ENCODE assay signal across 8 cellular contexts in the genomic region with DNA sequence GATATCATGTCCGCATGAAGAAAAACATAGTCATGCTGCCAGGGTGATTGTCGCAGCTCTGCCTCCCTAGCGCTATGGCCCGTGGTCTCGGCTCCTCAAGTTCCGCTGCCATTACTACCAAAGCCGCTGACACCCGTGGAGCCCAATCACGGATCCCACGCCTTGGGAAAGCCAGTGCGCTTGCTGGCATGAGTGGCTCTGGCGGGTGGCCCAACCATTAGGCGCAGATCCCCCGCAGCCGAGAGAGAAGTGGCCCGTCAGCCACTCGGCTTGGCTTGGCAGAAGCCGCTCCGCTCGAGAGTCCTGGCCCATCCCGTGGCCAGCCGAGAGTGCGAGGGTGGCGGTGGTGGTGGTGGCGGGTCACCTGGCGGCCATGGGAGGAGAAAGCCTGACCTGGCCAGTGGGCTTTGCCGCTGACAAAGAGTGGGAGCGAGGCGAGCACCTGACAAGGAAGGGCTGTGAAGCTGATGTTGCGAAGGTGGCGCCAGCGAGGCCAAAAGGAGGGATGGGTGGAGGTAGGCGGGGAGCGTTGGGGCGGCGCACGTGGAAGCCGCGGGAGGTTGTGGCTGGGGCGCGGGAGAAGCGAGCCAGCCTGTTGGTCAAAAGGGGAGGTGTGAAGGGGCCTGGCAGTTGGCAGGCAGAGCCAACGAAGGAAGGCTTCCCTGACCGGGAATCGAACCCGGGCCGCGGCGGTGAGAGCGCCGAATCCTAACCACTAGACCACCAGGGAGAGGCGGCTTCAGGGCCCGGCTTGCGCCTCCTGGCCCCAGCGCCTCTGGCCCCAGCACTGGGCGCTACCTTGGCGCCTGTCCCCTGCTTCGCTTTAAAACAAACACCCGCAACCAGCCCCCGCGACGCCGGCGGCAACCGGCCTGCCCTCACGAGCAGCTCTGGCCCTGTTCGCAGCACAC. TPM values are rescaled to one million over a fixed set of nuclear protein-coding genes. Genes with fewer than 3 reads are reported as not detected.
A peak's percentile ranks its signal among the peaks of the same experiment; 100 is the strongest.
DNase-seq lines count a peak whose midpoint lies in the region; ATAC-seq and TF ChIP-seq lines count a peak whose summit lies in the region.
"Not testable (repeated sequence)": the region's sequence is repeated elsewhere in the genome, so short reads cannot be mapped to it uniquely, and the experiment has no call there.

No MANE protein-coding gene starts in this region.

- CTCF ChIA-PET in A673 (lab: Charles Lee); IMR-90 (lab: Yijun Ruan, JAX): not testable (repeated sequence)

- not testable (repeated sequence) for H2BK5ac ChIP-seq in IMR-90 (ENCODE audit: low read depth, low read length, poor library complexity, severe bottlenecking)

- H3K4me3 Mint-ChIP-seq in activated T-cell treated with anti-CD3 and anti-CD28 coated beads, Interleukin-2, amount 50 U/mL, for 72 hours; glutamatergic neuron (ENCODE audit: unreplicated experiment): not testable (repeated sequence)

- not testable (repeated sequence) for H3K9me3 Mint-ChIP-seq in activated T-cell treated with anti-CD3 and anti-CD28 coated beads, Interleukin-2, amount 50 U/mL, for 72 hours; glutamatergic neuron (ENCODE audit: unreplicated experiment)

- H3K27ac Mint-ChIP-seq in activated T-cell treated with anti-CD3 and anti-CD28 coated beads, Interleukin-2, amount 50 U/mL, for 72 hours; glutamatergic neuron (ENCODE audit: unreplicated experiment): not testable (repeated sequence)

- H3K4me2 ChIP-seq in IMR-90 (ENCODE audit: low read depth, low read length) = not testable (repeated sequence)

- not testable (repeated sequence) for H2AK5ac ChIP-seq in IMR-90 (ENCODE audit: low read depth, low read length)

- not testable (repeated sequence) for H2AK9ac ChIP-seq in IMR-90 (replicated peaks; ENCODE audit: low read depth, low read length, poor library complexity)

- not testable (repeated sequence) for H4K5ac ChIP-seq in IMR-90 (ENCODE audit: low read depth, low read length)

- BruUV-seq in A673 (replicated peaks; lab: Mats Ljungman, UMichigan) = TSS peak; percentile 94
- BruUV-seq in IMR-90 (replicated peaks; lab: Mats Ljungman, UMichigan) = not testable (repeated sequence)

- not testable (repeated sequence) for H3K27ac ChIP-seq in A673 (ENCODE audit: low read depth, low read length, poor library complexity, severe bottlenecking); IMR-90 (ENCODE audit: insufficient read depth, low read length)

- H4K8ac ChIP-seq in IMR-90 (ENCODE audit: low read depth in 2 of 2, low read length in 2 of 2) = not testable (repeated sequence)

- not testable (repeated sequence) for H3K4me1 ChIP-seq in A673 (ENCODE audit: insufficient read depth, low read length, poor library complexity, severe bottlenecking); IMR-90 (ENCODE audit: control insufficient read depth, insufficient read depth, low read length)

- TF ChIP-seq CTCF in A673 (conservative IDR thresholded peaks at IDR 0.05; ENCODE audit: low read depth, low read length); IMR-90 (conservative IDR thresholded peaks at IDR 0.05; ENCODE audit: low read depth, low read length); glutamatergic neuron (IDR thresholded peaks at IDR 0.05; ENCODE audit: partially characterized antibody, unreplicated experiment); omental fat pad (IDR thresholded peaks at IDR 0.05): not testable (repeated sequence)

- not testable (repeated sequence) for TF ChIP-seq RAD21 in IMR-90 (IDR thresholded peaks at IDR 0.05; ENCODE audit: low read length)

- H3K9me3 ChIP-seq in A673 (ENCODE audit: low read depth, low read length, poor library complexity, severe bottlenecking); IMR-90 (ENCODE audit: control insufficient read depth, insufficient read depth, low read length): not testable (repeated sequence)

- not testable (repeated sequence) for H3K14ac ChIP-seq in IMR-90 (replicated peaks; ENCODE audit: low read depth, low read length)

- in situ Hi-C loops in IMR-90 (cut with MboI; ENCODE audit: low sequenced_read_pairs) = not testable (repeated sequence)

- not testable (repeated sequence) for H3K4me1 Mint-ChIP-seq in activated T-cell treated with anti-CD3 and anti-CD28 coated beads, Interleukin-2, amount 50 U/mL, for 72 hours (ENCODE audit: low read depth); glutamatergic neuron (ENCODE audit: low read depth, unreplicated experiment)

- intact Hi-C loops in A673 (cut with micrococcal nuclease; ENCODE audit: unreplicated experiment); IMR-90 (cut with micrococcal nuclease): not testable (repeated sequence)

- not testable (repeated sequence) for H2BK20ac ChIP-seq in IMR-90 (ENCODE audit: low read depth, low read length)

- not testable (repeated sequence) for H3K27me3 ChIP-seq in A673 (replicated peaks; ENCODE audit: insufficient read depth, low read depth, low read length, poor library complexity); IMR-90 (ENCODE audit: control insufficient read depth, insufficient read depth, low read length)

- not testable (repeated sequence) for H3K23ac ChIP-seq in IMR-90 (ENCODE audit: low read depth, low read length)

- not testable (repeated sequence) for H3K18ac ChIP-seq in IMR-90 (ENCODE audit: low read depth, low read length)

- not testable (repeated sequence) for H3K4me3 ChIP-seq in A673 (ENCODE audit: low read depth, low read length, poor library complexity, severe bottlenecking); IMR-90 (ENCODE audit: insufficient read depth, low read depth, low read length)

- H3K27me3 Mint-ChIP-seq in activated T-cell treated with anti-CD3 and anti-CD28 coated beads, Interleukin-2, amount 50 U/mL, for 72 hours (ENCODE audit: low read depth); glutamatergic neuron (ENCODE audit: unreplicated experiment): not testable (repeated sequence)

- H3K4ac ChIP-seq in IMR-90 (ENCODE audit: low read depth, low read length) = not testable (repeated sequence)

- not testable (repeated sequence) for H2BK120ac ChIP-seq in IMR-90 (ENCODE audit: low read depth, low read length)

- dilution Hi-C loops in IMR-90 (cut with HindIII; ENCODE audit: low sequenced_read_pairs, unreplicated experiment) = not testable (repeated sequence)

- not testable (repeated sequence) for H4K91ac ChIP-seq in IMR-90 (ENCODE audit: insufficient read depth, low read depth, low read length)

- WGBS in IMR-90 (ENCODE audit: extremely low coverage in 2 of 2, insufficient read length in 1 of 2), 2 experiments = 49% methylated on average over 5 of the region's 67 CpGs; no CpG with 5 or more reads in 1 of the 2 experiments

- ATAC-seq in GM19025 (IDR thresholded peaks at IDR 0.05; ENCODE audit: low read depth, unreplicated experiment) (peak; percentile 55), GM21723 (IDR thresholded peaks at IDR 0.05; ENCODE audit: unreplicated experiment) (peak; percentile 79), HG03060 (IDR thresholded peaks at IDR 0.05; ENCODE audit: low read depth, unreplicated experiment) (peak; percentile 44), IMR-90 (ENCODE audit: low read depth) (peak; percentile 84), omental fat pad (ENCODE audit: low FRiP score) (peak; percentile 44)
- ATAC-seq in activated T-cell treated with anti-CD3 and anti-CD28 coated beads, Interleukin-2, amount 50 U/mL, for 72 hours (replicated peaks in 1 of 2) = peak; percentile 67 to 71

- not testable (repeated sequence) for H3K56ac ChIP-seq in IMR-90 (ENCODE audit: extremely low read depth, insufficient read depth, low read length)

- not testable (repeated sequence) for H3K79me1 ChIP-seq in IMR-90 (ENCODE audit: low read depth in 1 of 2, low read length in 2 of 2)

- POLR2A ChIA-PET in A673 (lab: Charles Lee; ENCODE audit: low non-redundant PET); IMR-90 (lab: Charles Lee; ENCODE audit: unreplicated experiment): not testable (repeated sequence)

- H3K36me3 ChIP-seq in A673 (ENCODE audit: insufficient read depth, low read length, poor library complexity, severe bottlenecking); IMR-90 (ENCODE audit: control insufficient read depth, insufficient read depth, low read length): not testable (repeated sequence)

- not testable (repeated sequence) for TF ChIP-seq POLR2A in IMR-90 (IDR thresholded peaks at IDR 0.05; ENCODE audit: low read depth, low read length)

- H2BK15ac ChIP-seq in IMR-90 (ENCODE audit: low read depth, low read length) = not testable (repeated sequence)

- not testable (repeated sequence) for H3K36me3 Mint-ChIP-seq in activated T-cell treated with anti-CD3 and anti-CD28 coated beads, Interleukin-2, amount 50 U/mL, for 72 hours (ENCODE audit: insufficient read depth in 2 of 2); glutamatergic neuron (ENCODE audit: unreplicated experiment)

- not testable (repeated sequence) for H2AFZ ChIP-seq in IMR-90 (replicated peaks; ENCODE audit: low read length, poor library complexity)

- not testable (repeated sequence) for DNase-seq in A673 (ENCODE audit: low spot score); IMR-90; omental fat pad (ENCODE audit: low spot score)
- DNase-seq in activated T-cell treated with anti-CD3 and anti-CD28 coated beads, Interleukin-2, amount 50 U/mL, for 72 hours = peak in 1 of 2 donors; percentile 45
- DNase-seq in glutamatergic neuron = peak; percentile 20

- not testable (repeated sequence) for H3K9me1 ChIP-seq in IMR-90 (ENCODE audit: insufficient read depth, low read length)

- H4K20me1 ChIP-seq in IMR-90 (ENCODE audit: insufficient read depth, low read length) = not testable (repeated sequence)

- not testable (repeated sequence) for H3K9ac ChIP-seq in IMR-90 (ENCODE audit: low read depth, low read length)

RNA-seq across cellular contexts. Expression of gene FCGR2A, which starts 51.1 kb away (rescaled TPM):
- total RNA-seq in A673 (2021) (not detected in 2 replicates), IMR-90 (2012; rRNA removed) (0.18 and 0.28 TPM in 2 replicates), glutamatergic neuron (ENCODE audit: unreplicated experiment) (not detected), omental fat pad (100 to 1,000 TPM; 118 to 222 (median 130) TPM)
- polyA plus RNA-seq in IMR-90 (2012; rRNA removed) = 0.56 and 0.94 TPM in 2 replicates
- 0.21 and 0.48 TPM in 2 replicates for polyA plus RNA-seq in IMR-90 (2012; cell fraction: cytosol; rRNA removed)
- 0.03 and 0.57 TPM in 2 replicates for polyA plus RNA-seq in IMR-90 (2012; cell fraction: nucleus; rRNA removed; ENCODE audit: low replicate concordance)
- under 1 TPM; 0.43 to 0.88 TPM for total RNA-seq in activated T-cell treated with anti-CD3 and anti-CD28 coated beads, Interleukin-2, amount 50 U/mL, for 72 hours

Comparison
In these comparisons a context has a peak if more than half of its experiments do, and no peak if none do; other contexts are left out.
1. RNA of gene FCGR2A, which starts 51.1 kb away (total RNA-seq): 118 to 222 TPM in omental fat pad; 0.43 to 0.88 TPM in activated T-cell treated with anti-CD3 and anti-CD28 coated beads, Interleukin-2, amount 50 U/mL, for 72 hours, 0.18 to 0.28 TPM in IMR-90, not detected in A673 and not detected in glutamatergic neuron (single experiment); every median in the first group is over 10 times any median in the second.
2. Peak in every context shown above with its lines, with median percentiles within 50 percentile points of each other: ATAC-seq.